In genomic region chr4:1291996-1292702, GRCh38 we compare ENCODE assay signal across 11 cellular contexts. TPM values are rescaled to one million over a fixed set of nuclear protein-coding genes. Genes with fewer than 3 reads are reported as not detected.
DNase-seq lines count a peak whose midpoint lies in the region; TF ChIP-seq lines count a peak whose summit lies in the region.
"Had no signal": no experiment of that assay in that cellular context is flagged by ENCODE, and none has a peak within 500 bp of the region (broad histone marks: within the 10 kb centered on the region; RNA-seq: fewer than 3 reads in every experiment).

No MANE protein-coding gene starts in this region.

- H3K4me3 ChIP-seq in ACC112 (ENCODE audit: low read depth, low read length) (peak overlapping the region; percentile 96), GM23248 (peak overlapping the region; percentile 83), mucosa of stomach (ENCODE audit: low read length) (no peak overlapping the region), BE2C (ENCODE audit: low read depth, low read length) (no peak overlapping the region)
- H3K4me3 ChIP-seq: mucosa of descending colon had no signal

- H3K9me3 Mint-ChIP-seq in activated naive CD8-positive, alpha-beta T cell (ENCODE audit: low read depth): no peaks in the 10 kb centered on the region

- peaks cover 4% of the 10 kb centered on the region; the same call in 1 of the 2 replicates for H4K20me1 ChIP-seq in GM23248 (ENCODE audit: insufficient read depth)

- no peaks in the 10 kb centered on the region for H3K27me3 Mint-ChIP-seq in activated naive CD8-positive, alpha-beta T cell

- no peaks in the 10 kb centered on the region for H3K27me3 ChIP-seq in ACC112 (ENCODE audit: insufficient read depth, low read length)
- no peaks in the 10 kb centered on the region for H3K27me3 ChIP-seq in GM23248 (replicated peaks; ENCODE audit: insufficient read depth)
- no peaks in the 10 kb centered on the region for H3K27me3 ChIP-seq in mucosa of stomach (ENCODE audit: control insufficient read depth, insufficient read depth, low read length)
- no peaks in the 10 kb centered on the region for H3K27me3 ChIP-seq in BE2C
- H3K27me3 ChIP-seq: dorsolateral prefrontal cortex had no signal

- H3K27ac ChIP-seq in ACC112 (ENCODE audit: low read depth, low read length) (no peak overlapping the region), GM23248 (0 out of 2 replicates have a peak overlapping the region, but pooled peaks have one; percentile 74)

- H3K27ac Mint-ChIP-seq in activated naive CD8-positive, alpha-beta T cell: peak overlapping the region; percentile 88

- H3K9me3 ChIP-seq in GM23248 (ENCODE audit: low read depth) (no peaks in the 10 kb centered on the region), mucosa of stomach (ENCODE audit: control insufficient read depth, low read length) (no peaks in the 10 kb centered on the region), BE2C (no peaks in the 10 kb centered on the region)
- H3K9me3 ChIP-seq: mucosa of descending colon had no signal

- H3K4me1 ChIP-seq in ACC112 (ENCODE audit: control insufficient read depth, insufficient read depth, low read length, unreplicated experiment) (peaks cover 24% of the 10 kb centered on the region), GM23248 (ENCODE audit: insufficient read depth) (peaks cover 15% of the 10 kb centered on the region; the same call in 1 of the 2 replicates), mucosa of stomach (ENCODE audit: control insufficient read depth, insufficient read depth, low read length) (peaks cover 25% of the 10 kb centered on the region), BE2C (no peaks in the 10 kb centered on the region; the same call in 1 of the 2 replicates)

- H3K9me2 ChIP-seq in GM23248 (ENCODE audit: insufficient read depth): no peaks in the 10 kb centered on the region

- H2AFZ ChIP-seq in ACC112 (ENCODE audit: low read length, unreplicated experiment): no peak overlapping the region
- no peak overlapping the region for H2AFZ ChIP-seq in GM23248

- peak overlapping the region; percentile 94 for H3K4me2 ChIP-seq in GM23248 (ENCODE audit: unreplicated experiment)

- TF ChIP-seq CTCF in GM13977 (IDR thresholded peaks at IDR 0.05; ENCODE audit: extremely low read depth, insufficient read depth, missing control alignments) (no peak), BE2C (IDR thresholded peaks at IDR 0.05; ENCODE audit: low read depth, low read length) (no peak)

- in situ Hi-C loops in GM23248 (cut with MboI): no loop called here
- in situ Hi-C loops in GM13977 (cut with MboI; ENCODE audit: low pct_unique_long_range_greater_than_20kb, low sequenced_read_pairs, unreplicated experiment): no loop called here

- H3K9ac ChIP-seq in GM23248 (peak overlapping the region; percentile 84; the same call in 1 of the 2 replicates), mucosa of stomach (ENCODE audit: low read length) (peak overlapping the region; percentile 2)

- peaks cover 6% of the 10 kb centered on the region; the same call in 1 of the 2 replicates for H3F3A ChIP-seq in GM23248 (ENCODE audit: insufficient read depth)

- peaks cover 55% of the 10 kb centered on the region for H3K4me1 Mint-ChIP-seq in activated naive CD8-positive, alpha-beta T cell (ENCODE audit: low read depth)

- peak overlapping the region; percentile 96 for H3K4me3 Mint-ChIP-seq in activated naive CD8-positive, alpha-beta T cell

- no peaks in the 10 kb centered on the region for H3K36me3 Mint-ChIP-seq in activated naive CD8-positive, alpha-beta T cell

- DNase-seq in GM23248 (no peak), GM13977 (ENCODE audit: low spot score) (no peak), NCI-H128 (lab: John Stamatoyannopoulos, UW; ENCODE audit: unreplicated experiment) (no peak), BE2C (no peak)
- no peak for DNase-seq in stimulated activated CD4-positive, alpha-beta T cell treated with anti-CD3 and anti-CD28 coated beads, Interleukin-1b, Interleukin-23, amount 100 ng/mL, for 48 hours
- DNase-seq: hippocampal formation, mucosa of descending colon had no signal

- WGBS in GM23248 (ENCODE audit: low coverage in 1 of 2, low lambda C conversion rate in 2 of 2, missing lambda C conversion rate in 2 of 2), 2 experiments: 57 to 66% methylated on average over 11 of the region's 11 CpGs

- peaks cover 65% of the 10 kb centered on the region for H3K79me2 ChIP-seq in ACC112 (ENCODE audit: control insufficient read depth, insufficient read depth, low read length, unreplicated experiment)
- H3K79me2 ChIP-seq in GM23248 (ENCODE audit: insufficient read depth): peaks cover 66% of the 10 kb centered on the region

- H3K36me3 ChIP-seq in ACC112 (ENCODE audit: insufficient read depth, low read length): no peaks in the 10 kb centered on the region
- no peaks in the 10 kb centered on the region for H3K36me3 ChIP-seq in GM23248 (ENCODE audit: low read depth)
- H3K36me3 ChIP-seq in mucosa of stomach (ENCODE audit: control insufficient read depth, insufficient read depth, low read length): no peaks in the 10 kb centered on the region
- peaks cover 4% of the 10 kb centered on the region for H3K36me3 ChIP-seq in BE2C

RNA-seq across cellular contexts. Expression of gene MAEA, which starts 2.5 kb away (rescaled TPM):
- total RNA-seq in GM23248 (2014; rRNA removed; shearing (Covaris generic)): 53.4 and 85.0 TPM in 2 replicates
- polyA plus RNA-seq in GM23248 (2016; fragmentation: Nextera tagmentation; extraction: Ambion mirVana): 57.3 and 61.6 TPM in 2 replicates
- 247 TPM for polyA plus RNA-seq in BE2C (2012; ENCODE audit: insufficient read depth, insufficient read length, low read depth)

RNA-seq across cellular contexts. Expression of gene CTBP1, which starts 43.2 kb away (rescaled TPM):
- 160 and 270 TPM in 2 replicates for total RNA-seq in GM23248 (2014; rRNA removed; shearing (Covaris generic))
- polyA plus RNA-seq in GM23248 (2016; fragmentation: Nextera tagmentation; extraction: Ambion mirVana): 40.1 and 44.6 TPM in 2 replicates
- 352 TPM for polyA plus RNA-seq in BE2C (2012; ENCODE audit: insufficient read depth, insufficient read length, low read depth)

RNA-seq across cellular contexts. Expression of gene UVSSA, which starts 54.9 kb away (rescaled TPM):
- 3.0 and 4.1 TPM in 2 replicates for total RNA-seq in GM23248 (2014; rRNA removed; shearing (Covaris generic))
- polyA plus RNA-seq in GM23248 (2016; fragmentation: Nextera tagmentation; extraction: Ambion mirVana): 2.2 and 2.9 TPM in 2 replicates
- polyA plus RNA-seq in BE2C (2012; ENCODE audit: insufficient read depth, insufficient read length, low read depth): 32.7 TPM

Comparison
In these comparisons a context has a peak if more than half of its experiments do, and no peak if none do; other contexts are left out.
1. H3K4me3 ChIP-seq: peak in ACC112 (single experiment) and GM23248 (single experiment); none in mucosa of stomach (single experiment) and BE2C (single experiment).